ENCODE assay signal across 14 cellular contexts in the genomic region with DNA sequence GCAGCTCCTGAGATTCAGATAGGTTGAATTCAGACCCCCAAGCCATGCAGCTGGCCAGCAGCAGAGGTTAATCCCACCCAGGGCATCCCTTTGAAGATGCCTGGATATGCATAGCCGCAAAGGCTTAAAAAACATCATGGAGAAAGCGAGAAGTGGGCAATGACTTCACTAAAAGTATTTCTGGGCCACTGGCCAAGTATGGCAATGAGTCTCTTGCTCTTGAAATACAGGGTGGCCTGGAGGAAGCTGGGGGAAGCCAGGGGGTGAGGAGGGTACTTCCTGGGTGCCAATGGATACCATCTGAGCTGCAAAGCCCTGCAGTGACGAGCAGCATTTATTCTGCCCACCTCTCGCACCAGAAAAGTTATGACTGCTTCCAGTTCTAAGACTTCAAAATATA.
DNase-seq lines count a peak whose midpoint lies in the region; ATAC-seq and TF ChIP-seq lines count a peak whose summit lies in the region.
"Had no signal": no experiment of that assay in that cellular context is flagged by ENCODE, and none has a peak within 500 bp of the region (broad histone marks: within the 10 kb centered on the region; RNA-seq: fewer than 3 reads in every experiment).

No MANE protein-coding gene starts in this region.

- H3K9me3 Mint-ChIP-seq in neural progenitor cell, result no peaks in the 10 kb centered on the region
- peaks cover 12% of the 10 kb centered on the region for H3K9me3 Mint-ChIP-seq in stimulated activated effector memory CD8-positive, alpha-beta T cell treated with anti-CD3 and anti-CD28 coated beads, Interleukin-12 subunit alpha, Interleukin-12 subunit beta, amount 100 ng/mL, for 72 hours
- H3K9me3 Mint-ChIP-seq: activated CD8-positive, alpha-beta T cell treated with anti-CD3 and anti-CD28 coated beads for 36 hours; CD8-positive, alpha-beta T cell; H9 had no signal

- H3K27ac Mint-ChIP-seq in neural progenitor cell, result no peak overlapping the region
- H3K27ac Mint-ChIP-seq in stimulated activated effector memory CD8-positive, alpha-beta T cell treated with anti-CD3 and anti-CD28 coated beads, Interleukin-12 subunit alpha, Interleukin-12 subunit beta, amount 100 ng/mL, for 72 hours, result no peak overlapping the region
- H3K27ac Mint-ChIP-seq: activated CD8-positive, alpha-beta T cell treated with anti-CD3 and anti-CD28 coated beads for 36 hours; CD8-positive, alpha-beta T cell; T-helper 1 cell treated with Interleukin-12 subunit alpha and Interleukin-12 subunit beta and Interleukin-4 antibody, amounts not matched to agents 30 μg/mL and 1 μg/mL, for 36 hours had no signal

- no peaks in the 10 kb centered on the region for H3K27me3 Mint-ChIP-seq in neural progenitor cell (ENCODE audit: insufficient read depth, low read depth)
- H3K27me3 Mint-ChIP-seq: activated CD8-positive, alpha-beta T cell treated with anti-CD3 and anti-CD28 coated beads for 36 hours had no signal

- H3K9me3 ChIP-seq in neural progenitor cell (ENCODE audit: low read depth) (no peaks in the 10 kb centered on the region), vagina (no peaks in the 10 kb centered on the region)

- DNase-seq in Daoy (ENCODE audit: low read depth) (peak; percentile 79), NCI-H1105 (lab: John Stamatoyannopoulos, UW) (peak; percentile 6), brain microvascular endothelial cell (peak; percentile 41), neural progenitor cell (ENCODE audit: low spot score) (no peak), vagina (ENCODE audit: extremely low spot score in 2 of 2) (no peak)
- no peak for DNase-seq in stimulated activated effector memory CD8-positive, alpha-beta T cell treated with anti-CD3 and anti-CD28 coated beads, Interleukin-12 subunit alpha, Interleukin-12 subunit beta, amount 100 ng/mL, for 72 hours (ENCODE audit: low spot score in 2 of 2)
- no peak for DNase-seq in stimulated activated naive CD4-positive, alpha-beta T cell treated with Interleukin-2 at 50 U/mL for 16 hours (lab: John Stamatoyannopoulos, UW)
- DNase-seq: activated CD8-positive, alpha-beta T cell treated with anti-CD3 and anti-CD28 coated beads for 36 hours; activated naive CD4-positive, alpha-beta T cell treated with anti-CD3 and anti-CD28 coated beads, Interleukin-2, amount 50 U/mL, for 16 hours; CD8-positive, alpha-beta T cell; H9; right cardiac atrium had no signal

- H3K4me1 ChIP-seq in neural progenitor cell (peaks cover 17% of the 10 kb centered on the region), vagina (no peaks in the 10 kb centered on the region)

- peaks cover 7% of the 10 kb centered on the region for H3F3A ChIP-seq in neural progenitor cell (ENCODE audit: low read depth)

- H3K4me3 ChIP-seq in brain microvascular endothelial cell (ENCODE audit: low read depth, low read length) (no peak overlapping the region), neural progenitor cell (no peak overlapping the region), vagina (no peak overlapping the region)

- ATAC-seq in stimulated activated effector memory CD8-positive, alpha-beta T cell treated with anti-CD3 and anti-CD28 coated beads, Interleukin-12 subunit alpha, Interleukin-12 subunit beta, amount 100 ng/mL, for 72 hours, result no peak
- no peak for ATAC-seq in HG03457 (IDR thresholded peaks at IDR 0.05; ENCODE audit: unreplicated experiment)
- ATAC-seq: activated CD8-positive, alpha-beta T cell treated with anti-CD3 and anti-CD28 coated beads for 36 hours; CD8-positive, alpha-beta T cell had no signal

- H3K36me3 Mint-ChIP-seq in neural progenitor cell, result no peaks in the 10 kb centered on the region
- H3K36me3 Mint-ChIP-seq in stimulated activated effector memory CD8-positive, alpha-beta T cell treated with anti-CD3 and anti-CD28 coated beads, Interleukin-12 subunit alpha, Interleukin-12 subunit beta, amount 100 ng/mL, for 72 hours, result no peaks in the 10 kb centered on the region
- H3K36me3 Mint-ChIP-seq: CD8-positive, alpha-beta T cell had no signal

- H3K79me2 ChIP-seq in neural progenitor cell (ENCODE audit: low read depth), result no peaks in the 10 kb centered on the region

- H4K20me1 ChIP-seq in neural progenitor cell (ENCODE audit: low read depth), result no peaks in the 10 kb centered on the region

- H3K27me3 ChIP-seq in brain microvascular endothelial cell (replicated peaks), result no peaks in the 10 kb centered on the region
- no peaks in the 10 kb centered on the region for H3K27me3 ChIP-seq in neural progenitor cell
- no peaks in the 10 kb centered on the region for H3K27me3 ChIP-seq in vagina

- H3K9ac ChIP-seq in neural progenitor cell, result no peak overlapping the region

- no peak for TF ChIP-seq POLR2A in vagina (IDR thresholded peaks at IDR 0.05)

- no peak overlapping the region for H2AFZ ChIP-seq in neural progenitor cell (replicated peaks)

- H3K4me3 Mint-ChIP-seq in neural progenitor cell, result no peak overlapping the region
- no peak overlapping the region for H3K4me3 Mint-ChIP-seq in stimulated activated effector memory CD8-positive, alpha-beta T cell treated with anti-CD3 and anti-CD28 coated beads, Interleukin-12 subunit alpha, Interleukin-12 subunit beta, amount 100 ng/mL, for 72 hours
- H3K4me3 Mint-ChIP-seq: activated CD8-positive, alpha-beta T cell treated with anti-CD3 and anti-CD28 coated beads for 36 hours; CD8-positive, alpha-beta T cell; H9; T-helper 1 cell treated with Interleukin-12 subunit alpha and Interleukin-12 subunit beta and Interleukin-4 antibody, amounts not matched to agents 30 μg/mL and 1 μg/mL, for 36 hours had no signal

- in situ Hi-C loops in brain microvascular endothelial cell (cut with HindIII; ENCODE audit: low pct_ligation_motif_present, low sequenced_read_pairs), result no loop called here

- intact Hi-C loops in vagina (cut with DNase I), result no loop called here

- TF ChIP-seq CTCF in brain microvascular endothelial cell (IDR thresholded peaks at IDR 0.05; ENCODE audit: low read depth, low read length, missing control alignments), result no peak
- no peak for TF ChIP-seq CTCF in neural progenitor cell (IDR thresholded peaks at IDR 0.05)
- no peak for TF ChIP-seq CTCF in vagina (IDR thresholded peaks at IDR 0.05)

- no peaks in the 10 kb centered on the region for H3K36me3 ChIP-seq in brain microvascular endothelial cell (replicated peaks)
- H3K36me3 ChIP-seq in neural progenitor cell, result no peaks in the 10 kb centered on the region
- H3K36me3 ChIP-seq in vagina, result no peaks in the 10 kb centered on the region

- peak overlapping the region; percentile 6 for H3K4me2 ChIP-seq in neural progenitor cell

- peaks cover 8% of the 10 kb centered on the region for H3K4me1 Mint-ChIP-seq in neural progenitor cell
- H3K4me1 Mint-ChIP-seq in stimulated activated effector memory CD8-positive, alpha-beta T cell treated with anti-CD3 and anti-CD28 coated beads, Interleukin-12 subunit alpha, Interleukin-12 subunit beta, amount 100 ng/mL, for 72 hours, result no peaks in the 10 kb centered on the region

- H3K27ac ChIP-seq in brain microvascular endothelial cell (no peak overlapping the region), neural progenitor cell (no peak overlapping the region), vagina (no peak overlapping the region)

Comparison
In these comparisons a context has a peak if more than half of its experiments do, and no peak if none do; other contexts are left out.
1. DNase-seq: peak in Daoy (single experiment), NCI-H1105 (single experiment) and brain microvascular endothelial cell (single experiment); none in neural progenitor cell (single experiment), stimulated activated effector memory CD8-positive, alpha-beta T cell treated with anti-CD3 and anti-CD28 coated beads, Interleukin-12 subunit alpha, Interleukin-12 subunit beta, amount 100 ng/mL, for 72 hours (0 of 2), vagina (0 of 2) and stimulated activated naive CD4-positive, alpha-beta T cell treated with Interleukin-2 at 50 U/mL for 16 hours (single experiment).